ENCODE assay signal across 8 cellular contexts in genomic region chr12:123232807-123233504, GRCh38. TPM values are rescaled to one million over a fixed set of nuclear protein-coding genes. Genes with fewer than 3 reads are reported as not detected.
DNase-seq lines count a peak whose midpoint lies in the region; ATAC-seq lines count a peak whose summit lies in the region.

MPHOSPH9 (minus strand) TSS chr12:123233141; CDS start chr12:123230364, 2,777 bp downstream.
MTRFR (plus strand) TSS chr12:123233436; CDS start chr12:123253675, 20,239 bp downstream.

- H3K9me3 Mint-ChIP-seq in effector memory CD8-positive, alpha-beta T cell, result no peaks in the 10 kb centered on the region
- H3K9me3 Mint-ChIP-seq in memory B cell, result no peaks in the 10 kb centered on the region

- peak; percentile 79 for ATAC-seq in GM21360 (IDR thresholded peaks at IDR 0.05; ENCODE audit: unreplicated experiment)
- ATAC-seq in effector memory CD8-positive, alpha-beta T cell (replicated peaks), result peak; percentile 90
- ATAC-seq in memory B cell (ENCODE audit: low read depth), result peak; percentile 86

- peak; percentile 99 for DNase-seq in COLO668 (lab: John Stamatoyannopoulos, UW; ENCODE audit: unreplicated experiment)
- DNase-seq in HT1080 (ENCODE audit: low read depth), result peak; percentile 99
- peak; percentile 99 for DNase-seq in NOMO-1 treated with DMSO at 0.1 percent for 48 hours (lab: John Stamatoyannopoulos, UW; ENCODE audit: unreplicated experiment)
- peak; percentile 95 to 99 for DNase-seq in activated CD8-positive, alpha-beta memory T cell treated with anti-CD3 and anti-CD28 coated beads for 4 hours (ENCODE audit: low read depth in 2 of 2)
- DNase-seq in effector memory CD8-positive, alpha-beta T cell, result peak; percentile 98
- peak; percentile 96 to 99 for DNase-seq in memory B cell (ENCODE audit: low spot score in 2 of 2)
- DNase-seq in stimulated activated CD8-positive, alpha-beta memory T cell treated with anti-CD3 and anti-CD28 coated beads, Interleukin-12 subunit alpha, Interleukin-12 subunit beta, amount 100 ng/mL, for 24 hours (ENCODE audit: extremely low read depth), result peak; percentile 95

- H3K27me3 Mint-ChIP-seq in effector memory CD8-positive, alpha-beta T cell, result no peaks in the 10 kb centered on the region
- H3K27me3 Mint-ChIP-seq in memory B cell, result no peaks in the 10 kb centered on the region

- H3K27ac Mint-ChIP-seq in effector memory CD8-positive, alpha-beta T cell, result peak within 1 kb of the TSS; percentile 97 to 100
- peak within 1 kb of the TSS; percentile 93 for H3K27ac Mint-ChIP-seq in memory B cell

- peaks cover 34% of the 10 kb centered on the region for H3K36me3 Mint-ChIP-seq in effector memory CD8-positive, alpha-beta T cell (ENCODE audit: insufficient read depth)
- peaks cover 3% of the 10 kb centered on the region for H3K36me3 Mint-ChIP-seq in memory B cell

- H3K4me1 Mint-ChIP-seq in effector memory CD8-positive, alpha-beta T cell (ENCODE audit: low read depth in 2 of 2), result peaks cover 53 to 58% of the 10 kb centered on the region in 2 donors
- peaks cover 32% of the 10 kb centered on the region for H3K4me1 Mint-ChIP-seq in memory B cell

- H3K4me3 Mint-ChIP-seq in effector memory CD8-positive, alpha-beta T cell, result peak within 1 kb of the TSS; percentile 92 to 100
- H3K4me3 Mint-ChIP-seq in memory B cell, result peak within 1 kb of the TSS; percentile 96

RNA-seq across cellular contexts. Expression of gene MPHOSPH9, which starts in this region (rescaled TPM):
- total RNA-seq in HT1080 (2014; rRNA removed; shearing (Covaris generic)), result 42.1 and 45.9 TPM in 2 replicates
- 25.0 and 29.2 TPM in 2 replicates for polyA plus RNA-seq in HT1080 (2015; cell fraction: cytosol; rRNA removed)
- 72.5 and 72.6 TPM in 2 replicates for polyA plus RNA-seq in HT1080 (2015; cell fraction: nucleus; rRNA removed)

RNA-seq across cellular contexts. Expression of gene MTRFR, which starts in this region (rescaled TPM):
- 10.3 and 14.9 TPM in 2 replicates for total RNA-seq in HT1080 (2014; rRNA removed; shearing (Covaris generic))
- 14.0 and 15.5 TPM in 2 replicates for polyA plus RNA-seq in HT1080 (2015; cell fraction: cytosol; rRNA removed)
- polyA plus RNA-seq in HT1080 (2015; cell fraction: nucleus; rRNA removed), result 7.2 and 7.8 TPM in 2 replicates

Comparison
In these comparisons a context has a peak if more than half of its experiments do, and no peak if none do; other contexts are left out.
1. Peak in every context shown above with its lines: DNase-seq and ATAC-seq.